Comparison of ENCODE assay signal across 17 cellular contexts in genomic region chr1:54300395-54300794, GRCh38.
DNase-seq lines count a peak whose midpoint lies in the region; ATAC-seq and TF ChIP-seq lines count a peak whose summit lies in the region.
"Had no signal": no experiment of that assay in that cellular context is flagged by ENCODE, and none has a peak within 500 bp of the region (broad histone marks: within the 10 kb centered on the region; RNA-seq: fewer than 3 reads in every experiment).

No MANE protein-coding gene starts in this region.

- DNase-seq in NCI-H748 (lab: John Stamatoyannopoulos, UW; ENCODE audit: unreplicated experiment) (peak; percentile 7), NCI-H748 treated with DMSO at 0.1 percent for 48 hours (lab: John Stamatoyannopoulos, UW) (no peak), NCI-H82 (lab: John Stamatoyannopoulos, UW) (peak; percentile 98), immature natural killer cell (no peak), tibial artery (no peak), cortex of kidney (lab: John Stamatoyannopoulos, UW) (no peak), COLO829 (ENCODE audit: low spot score) (no peak)
- DNase-seq: activated CD4-positive, alpha-beta T cell treated with anti-CD3 and anti-CD28 coated beads, Interleukin-2, amount 10 ng/mL, durations not matched to agents 7 days and 5 days; activated CD8-positive, alpha-beta memory T cell treated with anti-CD3 and anti-CD28 coated beads, Interleukin-2, amount 50 U/mL, for 48 hours; activated effector memory CD4-positive, alpha-beta T cell treated with Interleukin-2 at 50 U/mL for 16 hours; effector CD8-positive, alpha-beta T cell; left lung; mucosa of descending colon; NCI-H1417; thyroid gland had no signal

- no peak overlapping the region for H3K4me3 ChIP-seq in tibial artery
- H3K4me3 ChIP-seq: HAP-1, left lung, mucosa of descending colon, thyroid gland had no signal

- peaks cover 0 to 15% (median 0%) of the 10 kb centered on the region in 3 donors for H3K27me3 Mint-ChIP-seq in immature natural killer cell (ENCODE audit: low read depth in 3 of 3)
- H3K27me3 Mint-ChIP-seq: activated CD4-positive, alpha-beta T cell treated with anti-CD3 and anti-CD28 coated beads, Interleukin-2, amount 10 ng/mL, durations not matched to agents 7 days and 5 days had no signal

- ATAC-seq in GM18498 (IDR thresholded peaks at IDR 0.05; ENCODE audit: unreplicated experiment): no peak
- ATAC-seq: left lung, mucosa of descending colon had no signal

- TF ChIP-seq CTCF in tibial artery (IDR thresholded peaks at IDR 0.05): no peak

- H3K27ac Mint-ChIP-seq in immature natural killer cell: peak overlapping the region in 4 of 6 donors; percentile 45 to 77 (median 63)
- H3K27ac Mint-ChIP-seq: activated CD4-positive, alpha-beta T cell treated with anti-CD3 and anti-CD28 coated beads, Interleukin-2, amount 10 ng/mL, durations not matched to agents 7 days and 5 days had no signal

- no peaks in the 10 kb centered on the region for H3K9me3 ChIP-seq in tibial artery
- H3K9me3 ChIP-seq: HAP-1, left lung, mucosa of descending colon, thyroid gland had no signal

- H3K36me3 Mint-ChIP-seq in immature natural killer cell: no peaks in the 10 kb centered on the region

- H3K9me3 Mint-ChIP-seq in immature natural killer cell: no peaks in the 10 kb centered on the region
- H3K9me3 Mint-ChIP-seq: activated CD4-positive, alpha-beta T cell treated with anti-CD3 and anti-CD28 coated beads, Interleukin-2, amount 10 ng/mL, durations not matched to agents 7 days and 5 days had no signal

- H3K36me3 ChIP-seq in tibial artery: no peaks in the 10 kb centered on the region
- H3K36me3 ChIP-seq: HAP-1, left lung, thyroid gland had no signal

- peak overlapping the region; percentile 87 to 98 for H3K27ac ChIP-seq in tibial artery
- H3K27ac ChIP-seq: left lung, thyroid gland had no signal

- H3K27me3 ChIP-seq in tibial artery: no peaks in the 10 kb centered on the region
- H3K27me3 ChIP-seq: left lung, thyroid gland had no signal

- intact Hi-C loops in tibial artery (cut with DNase I; ENCODE audit: low total_unique reads): no loop called here

- H3K4me3 Mint-ChIP-seq in immature natural killer cell: peak overlapping the region in 4 of 5 donors; percentile 11 to 60 (median 48)
- H3K4me3 Mint-ChIP-seq: activated CD4-positive, alpha-beta T cell treated with anti-CD3 and anti-CD28 coated beads, Interleukin-2, amount 10 ng/mL, durations not matched to agents 7 days and 5 days had no signal

- H3K4me1 Mint-ChIP-seq in immature natural killer cell: peaks cover 96 to 99% of the 10 kb centered on the region in 2 donors

- H3K4me1 ChIP-seq in tibial artery: peaks cover 7 to 59% (median 53%) of the 10 kb centered on the region in 4 donors
- H3K4me1 ChIP-seq: HAP-1 had no signal

Comparison
In these comparisons a context has a peak if more than half of its experiments do, and no peak if none do; other contexts are left out.
1. DNase-seq: peak in NCI-H748 (single experiment) and NCI-H82 (single experiment); none in NCI-H748 treated with DMSO at 0.1 percent for 48 hours (single experiment), immature natural killer cell (0 of 3), tibial artery (0 of 2), cortex of kidney (single experiment) and COLO829 (single experiment).